Comparison of ENCODE assay signal across 12 cellular contexts in the genomic region with DNA sequence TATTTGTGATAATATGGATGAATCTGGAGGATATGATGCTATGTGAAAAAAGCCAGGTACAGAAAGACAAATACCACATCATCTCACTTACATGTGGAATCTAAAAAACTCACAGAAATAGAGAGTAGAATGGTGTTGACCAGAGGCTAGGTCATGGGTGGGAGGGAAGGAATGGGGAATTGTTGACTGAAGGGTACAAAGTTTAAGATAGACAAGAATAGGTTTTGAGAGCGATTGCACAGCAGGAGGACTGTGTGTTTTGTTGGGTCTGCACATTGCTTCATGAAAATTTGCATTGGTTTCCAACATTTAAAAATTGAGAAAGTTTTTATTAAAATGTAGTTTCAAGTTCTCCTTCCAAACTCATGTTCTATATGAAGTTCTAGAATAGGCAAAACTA. TPM values are rescaled to one million over a fixed set of nuclear protein-coding genes. Genes with fewer than 3 reads are reported as not detected.
"Had no signal": no experiment of that assay in that cellular context is flagged by ENCODE, and none has a peak within 500 bp of the region (broad histone marks: within the 10 kb centered on the region; RNA-seq: fewer than 3 reads in every experiment).

No MANE protein-coding gene starts in this region.

- ATAC-seq: GM23338, HCT116 had no signal

- DNase-seq: GM23248, GOT3, H7, H9, HCEC 1CT, HFFc6 had no signal

- H3K4me3 ChIP-seq: GM23248, GM23338, HAP-1 had no signal

- H3K27ac ChIP-seq: GM23248 had no signal

- H2AFZ ChIP-seq: GM23248, GM23338 had no signal

- H3K9ac ChIP-seq: GM23248 had no signal

- H3K36me3 ChIP-seq: HAP-1 had no signal

- H3K4me2 ChIP-seq: GM23338 had no signal

- H3K4me1 ChIP-seq: HAP-1 had no signal

- FAIRE-seq: H1, H54 had no signal

RNA-seq across cellular contexts. Expression of gene SLC26A5, which starts 8.4 kb away (rescaled TPM):
- total RNA-seq: GM23248, H4, H7, H9, HFFc6 had no signal
- polyA plus RNA-seq: GM23248 had no signal
